Comparison of ENCODE assay signal across 2 cellular contexts in genomic region chr19:8401981-8402411, GRCh38.
TF ChIP-seq lines count a peak whose summit lies in the region.

No MANE protein-coding gene starts in this region.

TF ChIP-seq in GM23338, 12 proteins besides CTCF, POLR2A, EP300 and RAD21:
- TF ChIP-seq CREB1 (CRISPR knock-in tag; IDR thresholded peaks at IDR 0.05; ENCODE audit: low read depth): no peak
- TF ChIP-seq ZNF331 (CRISPR knock-in tag; IDR thresholded peaks at IDR 0.05; ENCODE audit: low read depth): no peak
- no peak for TF ChIP-seq ZNF462 (CRISPR knock-in tag; IDR thresholded peaks at IDR 0.05)
- TF ChIP-seq POLR2AphosphoS5 (IDR thresholded peaks at IDR 0.05; ENCODE audit: low read depth): no peak
- TF ChIP-seq EZH2phosphoT487 (IDR thresholded peaks at IDR 0.05; ENCODE audit: unreplicated experiment): no peak
- TF ChIP-seq EZH2 (IDR thresholded peaks at IDR 0.05; ENCODE audit: low read depth, unreplicated experiment): no peak
- no peak for TF ChIP-seq JUNB (IDR thresholded peaks at IDR 0.05; ENCODE audit: unreplicated experiment)
- no peak for TF ChIP-seq ETS1 (IDR thresholded peaks at IDR 0.05)
- no peak for TF ChIP-seq NANOG (IDR thresholded peaks at IDR 0.05; ENCODE audit: borderline replicate concordance)
- TF ChIP-seq ZNF114 (CRISPR knock-in tag; IDR thresholded peaks at IDR 0.05): no peak
- no peak for TF ChIP-seq STAT1 (IDR thresholded peaks at IDR 0.05; ENCODE audit: unreplicated experiment)
- no peak for TF ChIP-seq REST (IDR thresholded peaks at IDR 0.05; ENCODE audit: unreplicated experiment)

TF ChIP-seq in K562, 482 proteins besides CTCF, POLR2A, EP300 and RAD21:
- TF ChIP-seq ZNF717 (CRISPR knock-in tag; IDR thresholded peaks at IDR 0.05) (no peak), POLR2G (IDR thresholded peaks at IDR 0.05; ENCODE audit: low read depth, low read length) (0 out of 2 replicates have a peak, but pooled peaks have one; percentile 47), ZNF398 (CRISPR knock-in tag; IDR thresholded peaks at IDR 0.05) (no peak), MXD1 (CRISPR knock-in tag; IDR thresholded peaks at IDR 0.05; ENCODE audit: borderline replicate concordance, poor library complexity, severe bottlenecking) (no peak), RHOXF2B (CRISPR knock-in tag; conservative IDR thresholded peaks at IDR 0.05) (no peak), RUNX1 (IDR thresholded peaks at IDR 0.05; ENCODE audit: low read depth) (no peak), CHCHD3 (CRISPR knock-in tag; IDR thresholded peaks at IDR 0.05) (no peak), E2F4 (CRISPR knock-in tag; IDR thresholded peaks at IDR 0.05; ENCODE audit: low read depth) (no peak), RBFOX2 (IDR thresholded peaks at IDR 0.05; ENCODE audit: low read depth, low read length) (peak; percentile 41; the same call in 1 of the 2 replicates)
